Comparison of ENCODE assay signal across 18 cellular contexts in genomic region chr18:75475228-75475627, GRCh38. TPM values are rescaled to one million over a fixed set of nuclear protein-coding genes. Genes with fewer than 3 reads are reported as not detected.
DNase-seq lines count a peak whose midpoint lies in the region; ATAC-seq, FAIRE-seq and TF ChIP-seq lines count a peak whose summit lies in the region.
"Had no signal": no experiment of that assay in that cellular context is flagged by ENCODE, and none has a peak within 500 bp of the region (broad histone marks: within the 10 kb centered on the region; RNA-seq: fewer than 3 reads in every experiment).

No MANE protein-coding gene starts in this region.

- H3K18ac ChIP-seq in neuronal stem cell (ENCODE audit: low read length), result no peak overlapping the region

- H2BK12ac ChIP-seq in neuronal stem cell (ENCODE audit: low read length), result no peak overlapping the region

- TF ChIP-seq POLR2A in A549 (IDR thresholded peaks at IDR 0.05; ENCODE audit: low read length), result no peak

- H3K14ac ChIP-seq in neuronal stem cell (ENCODE audit: low read length), result no peak overlapping the region

- in situ Hi-C loops in astrocyte of the cerebellum (cut with HindIII; ENCODE audit: low sequenced_read_pairs), result no loop called here

- CTCF ChIA-PET in A549 (lab: Yijun Ruan, JAX), result no interaction called here

- no peak overlapping the region for H4K91ac ChIP-seq in neuronal stem cell (ENCODE audit: low read depth, low read length, poor library complexity)

- no peak for FAIRE-seq in A549 (lab: Jason Lieb, UNC)

- no peaks in the 10 kb centered on the region for H3K79me1 ChIP-seq in neuronal stem cell (ENCODE audit: low read depth, low read length)

- H3K27me3 ChIP-seq in ascending aorta, result no peaks in the 10 kb centered on the region
- H3K27me3 ChIP-seq in neuronal stem cell (ENCODE audit: control insufficient read depth in 3 of 3, insufficient read depth in 3 of 3, low read depth in 1 of 3, low read length in 3 of 3), result no peaks in the 10 kb centered on the region
- H3K27me3 ChIP-seq: gastroesophageal sphincter, upper lobe of right lung had no signal

- no peak overlapping the region for H4K8ac ChIP-seq in neuronal stem cell (ENCODE audit: low read depth, low read length)

- no peak for ATAC-seq in A549
- ATAC-seq: gastroesophageal sphincter, upper lobe of right lung had no signal

- TF ChIP-seq RAD21 in A549 (conservative IDR thresholded peaks at IDR 0.05 in 1 of 2, IDR thresholded peaks at IDR 0.05 in 1 of 2), result no peak

- H3K4me2 ChIP-seq in A549, result 0 out of 3 replicates have a peak overlapping the region, but pooled peaks have one; percentile 17
- H3K4me2 ChIP-seq in neuronal stem cell (ENCODE audit: insufficient read depth, low read length, poor library complexity, severe bottlenecking), result no peak overlapping the region
- H3K4me2 ChIP-seq: KMS-11 had no signal

- H3K27ac ChIP-seq in A549 (peak overlapping the region; percentile 60 to 77), ascending aorta (no peak overlapping the region), neuronal stem cell (replicated peaks; ENCODE audit: low read length) (no peak overlapping the region)
- H3K27ac ChIP-seq: gastroesophageal sphincter, KMS-11, upper lobe of right lung had no signal

- peaks cover 11% of the 10 kb centered on the region; the same call in 2 of the 3 replicates for H3K4me1 ChIP-seq in A549
- H3K4me1 ChIP-seq in ascending aorta, result no peaks in the 10 kb centered on the region
- H3K4me1 ChIP-seq in neuronal stem cell (ENCODE audit: control insufficient read depth in 2 of 2, insufficient read depth in 1 of 2, low read depth in 1 of 2, low read length in 2 of 2), result no peaks in the 10 kb centered on the region
- H3K4me1 ChIP-seq: upper lobe of right lung had no signal

- TF ChIP-seq CTCF in A549 (IDR thresholded peaks at IDR 0.05) (no peak), astrocyte of the cerebellum (IDR thresholded peaks at IDR 0.05; ENCODE audit: low read depth, low read length, missing control alignments) (no peak), ascending aorta (IDR thresholded peaks at IDR 0.05) (no peak)

- POLR2A ChIA-PET in A549 (lab: Yijun Ruan, JAX), result no interaction called here

- H3K9ac ChIP-seq in neuronal stem cell (ENCODE audit: low read depth, low read length, poor library complexity), result no peak overlapping the region
- H3K9ac ChIP-seq: KMS-11 had no signal

- DNase-seq in A549 (ENCODE audit: low read depth in 1 of 2, low spot score in 1 of 2) (peak in 1 of 2 experiments; percentile 45), H4 (ENCODE audit: low spot score) (peak; percentile 71), astrocyte of the cerebellum (ENCODE audit: low read depth) (peak; percentile 55), foreskin melanocyte (peak; percentile 51), NCI-H2081 treated with DMSO at 0.1 percent for 48 hours (lab: John Stamatoyannopoulos, UW) (no peak), NCI-H128 (lab: John Stamatoyannopoulos, UW; ENCODE audit: unreplicated experiment) (no peak), ascending aorta (ENCODE audit: low spot score in 2 of 2) (no peak), neuronal stem cell (ENCODE audit: low spot score) (no peak)
- DNase-seq: central memory CD4-positive, alpha-beta T cell; GF-D8; NCI-H187 treated with DMSO at 0.1 percent for 48 hours; nephron progenitor cell; T-helper 1 cell; upper lobe of right lung had no signal

- H3K36me3 ChIP-seq in ascending aorta, result no peaks in the 10 kb centered on the region
- no peaks in the 10 kb centered on the region for H3K36me3 ChIP-seq in neuronal stem cell (replicated peaks in 1 of 2; ENCODE audit: control insufficient read depth in 2 of 2, insufficient read depth in 2 of 2, low read length in 2 of 2)
- H3K36me3 ChIP-seq: gastroesophageal sphincter, upper lobe of right lung had no signal

- H2BK120ac ChIP-seq in neuronal stem cell (ENCODE audit: low read depth, low read length), result no peak overlapping the region

- H3K4ac ChIP-seq in neuronal stem cell (ENCODE audit: low read length), result no peak overlapping the region

- peaks cover 9% of the 10 kb centered on the region; the same call in 2 of the 3 replicates for H3K9me3 ChIP-seq in A549
- H3K9me3 ChIP-seq in ascending aorta, result no peaks in the 10 kb centered on the region
- no peaks in the 10 kb centered on the region for H3K9me3 ChIP-seq in neuronal stem cell (replicated peaks in 1 of 2; ENCODE audit: control insufficient read depth in 2 of 2, insufficient read depth in 1 of 2, low read depth in 1 of 2, low read length in 2 of 2)
- H3K9me3 ChIP-seq: gastroesophageal sphincter, upper lobe of right lung had no signal

- no peak overlapping the region for H2BK15ac ChIP-seq in neuronal stem cell (ENCODE audit: low read length)

- no peak overlapping the region for H3K23ac ChIP-seq in neuronal stem cell (ENCODE audit: low read depth, low read length, poor library complexity)

- no peak overlapping the region for H2AK5ac ChIP-seq in neuronal stem cell (ENCODE audit: low read depth, low read length)

- WGBS in A549 (ENCODE audit: missing lambda C conversion rate), result 51% methylated on average over 2 of the region's 2 CpGs
- no CpG with 5 or more reads among the region's 2 CpGs for WGBS in neuronal stem cell (ENCODE audit: extremely low coverage in 2 of 2, insufficient read length in 2 of 2, insufficient replicate concordance in 1 of 2), 2 donors

- no peak overlapping the region for H2AFZ ChIP-seq in neuronal stem cell (ENCODE audit: low read length)

- no peak; a peak in 1 of 5 replicates for TF ChIP-seq EP300 in A549 (IDR thresholded peaks at IDR 0.05)

- intact Hi-C loops in ascending aorta (cut with DNase I), result loop anchor here (5.0 kb wide), 1 partner anchor 818 kb away; no protein-coding TSS in a partner anchor

- H2BK5ac ChIP-seq in neuronal stem cell (ENCODE audit: low read length), result no peak overlapping the region

- no peak overlapping the region for H3K4me3 ChIP-seq in A549
- no peak overlapping the region for H3K4me3 ChIP-seq in astrocyte of the cerebellum (ENCODE audit: low read depth, low read length)
- H3K4me3 ChIP-seq in ascending aorta, result no peak overlapping the region
- H3K4me3 ChIP-seq in neuronal stem cell (ENCODE audit: low read length in 2 of 2), result no peak overlapping the region
- H3K4me3 ChIP-seq: gastroesophageal sphincter, upper lobe of right lung had no signal

TF ChIP-seq in A549, 52 proteins besides CTCF, POLR2A, EP300 and RAD21:
- TF ChIP-seq ELK1 (IDR thresholded peaks at IDR 0.05; ENCODE audit: low read depth, low read length) (no peak), JUNB (IDR thresholded peaks at IDR 0.05) (peak; percentile 33; the same call in 1 of the 2 replicates), HES2 (IDR thresholded peaks at IDR 0.05) (no peak), NFE2L2 (conservative IDR thresholded peaks at IDR 0.05; ENCODE audit: low read length) (peak; percentile 59; the same call in 1 of the 2 replicates), MAFK (IDR thresholded peaks at IDR 0.05; ENCODE audit: partially characterized antibody) (peak; percentile 85), HOXA7 (CRISPR knock-in tag; IDR thresholded peaks at IDR 0.05) (no peak), FOSL2 (IDR thresholded peaks at IDR 0.05) (no peak), FOSL2 (CRISPR knock-in tag; IDR thresholded peaks at IDR 0.05) (no peak), HOXB13 (CRISPR knock-in tag; IDR thresholded peaks at IDR 0.05; ENCODE audit: low read depth) (no peak)

RNA-seq across cellular contexts. Expression of gene SMIM21, which starts 47.7 kb away (rescaled TPM):
- polyA plus RNA-seq in A549 (2011; rRNA removed) (not detected in 2 replicates), A549 (2017; fragmentation: RNase III; extraction: RNeasy Plus Mini Kit Qiagen cat#74134 plus additional on column Dnase treatment) (not detected in 3 replicates)
- polyA plus RNA-seq in A549 (2012; cell fraction: cytosol; rRNA removed), result not detected in 2 replicates
- polyA plus RNA-seq in A549 (2012; cell fraction: nucleus; rRNA removed), result not detected in 2 replicates
- not detected in 2 replicates for polyA minus RNA-seq in A549 (2011; rRNA and poly(A)+ RNA removed)
- not detected in 2 replicates for total RNA-seq in H4 (2014; rRNA removed; shearing (Covaris generic))
- total RNA-seq in ascending aorta, result not detected
- polyA plus RNA-seq in neuronal stem cell (2013, experiment 1 of 2), result not detected
- not detected for polyA plus RNA-seq in neuronal stem cell (2013, experiment 2 of 2)
- total RNA-seq: activated CD4-positive, alpha-beta T cell treated with anti-CD3 and anti-CD28 coated beads, Interleukin-2, amount 10 ng/mL, durations not matched to agents 24 days and 14 days; activated T-helper 1 cell treated with anti-CD3 and anti-CD28 coated beads, Interleukin-12 subunit alpha, Interleukin-12 subunit beta, Interleukin-2, Interleukin-4 antibody, amounts not matched to agents 30 ng/mL and 10 ng/mL and 1 ng/mL, durations not matched to agents 14 hours and 24 hours and 36 hours; gastroesophageal sphincter; upper lobe of right lung had no signal

Comparison
In these comparisons a context has a peak if more than half of its experiments do, and no peak if none do; other contexts are left out.
1. DNase-seq: peak in H4 (single experiment), astrocyte of the cerebellum (single experiment) and foreskin melanocyte (single experiment); none in NCI-H2081 treated with DMSO at 0.1 percent for 48 hours (single experiment), NCI-H128 (single experiment), ascending aorta (0 of 2) and neuronal stem cell (single experiment).
2. H3K27ac ChIP-seq: peak in A549 (2 of 2); none in ascending aorta (0 of 2) and neuronal stem cell (single experiment).